ENCODE assay signal across 7 cellular contexts in genomic region chr3:15108082-15108545, GRCh38. TPM values are rescaled to one million over a fixed set of nuclear protein-coding genes. Genes with fewer than 3 reads are reported as not detected.
A peak's percentile ranks its signal among the peaks of the same experiment; 100 is the strongest.
DNase-seq lines count a peak whose midpoint lies in the region; ATAC-seq and TF ChIP-seq lines count a peak whose summit lies in the region.

No MANE protein-coding gene starts in this region.

- TF ChIP-seq CTCF in GM12875 (IDR thresholded peaks at IDR 0.05; ENCODE audit: borderline replicate concordance, insufficient read depth, low read depth, low read length) (peak; percentile 94), dorsolateral prefrontal cortex (IDR thresholded peaks at IDR 0.05 in 54 of 56, conservative IDR thresholded peaks at IDR 0.05 in 2 of 56; ENCODE audit: low read depth in 1 of 56, partially characterized antibody in 56 of 56) (peak; percentile 66 to 94 (median 88))

- DNase-seq in NCI-H460 (ENCODE audit: extremely low read depth, low read depth) (peak; percentile 59), dorsolateral prefrontal cortex (peak; percentile 60 to 88 (median 74)), lung microvascular endothelial cell (ENCODE audit: low read depth in 2 of 2) (peak; percentile 83 to 88)
- DNase-seq in activated CD4-positive, alpha-beta T cell treated with anti-CD3 and anti-CD28 coated beads, Interleukin-2, amount 10 ng/mL, durations not matched to agents 7 days and 5 days = peak; percentile 77
- DNase-seq in stimulated activated CD8-positive, alpha-beta memory T cell treated with anti-CD3 and anti-CD28 coated beads, Interleukin-12 subunit alpha, Interleukin-12 subunit beta, amount 100 ng/mL, for 24 hours (ENCODE audit: extremely low read depth) = peak; percentile 36

- POLR2A ChIA-PET in activated CD4-positive, alpha-beta T cell treated with anti-CD3 and anti-CD28 coated beads, Interleukin-2, amount 10 ng/mL, durations not matched to agents 7 days and 5 days (lab: Charles Lee) = interaction anchor here (0.6 kb wide), 1 partner anchor 9 kb away, joined by 4 read pairs; the partner anchor contains the start of gene RBSN

- no peak overlapping the region for H3K4me3 ChIP-seq in GM12875 (ENCODE audit: low read depth, low read length)
- H3K4me3 ChIP-seq in dorsolateral prefrontal cortex = peak overlapping the region in 10 of 59 donors; percentile 9 to 38 (median 23)

- no peaks in the 10 kb centered on the region for H3K9me3 Mint-ChIP-seq in activated CD4-positive, alpha-beta T cell treated with anti-CD3 and anti-CD28 coated beads, Interleukin-2, amount 10 ng/mL, durations not matched to agents 7 days and 5 days

- H3K4me1 Mint-ChIP-seq in activated CD4-positive, alpha-beta T cell treated with anti-CD3 and anti-CD28 coated beads, Interleukin-2, amount 10 ng/mL, durations not matched to agents 7 days and 5 days = peaks cover 6% of the 10 kb centered on the region

- intact Hi-C loops in dorsolateral prefrontal cortex (cut with DNase I) = loop anchor here (5.0 to 10.0 kb wide), 6 partner anchors 94 to 453 kb away; partner anchors contain the start of gene CCDC174 (in 1 of the 2)

- H3K36me3 Mint-ChIP-seq in activated CD4-positive, alpha-beta T cell treated with anti-CD3 and anti-CD28 coated beads, Interleukin-2, amount 10 ng/mL, durations not matched to agents 7 days and 5 days (ENCODE audit: low read depth) = no peaks in the 10 kb centered on the region

- peak; percentile 83 for ATAC-seq in HG02852 (IDR thresholded peaks at IDR 0.05; ENCODE audit: unreplicated experiment)

- H3K27me3 ChIP-seq in dorsolateral prefrontal cortex = no peaks in the 10 kb centered on the region

- peaks cover 10% of the 10 kb centered on the region for H3K27me3 Mint-ChIP-seq in activated CD4-positive, alpha-beta T cell treated with anti-CD3 and anti-CD28 coated beads, Interleukin-2, amount 10 ng/mL, durations not matched to agents 7 days and 5 days

- H3K27ac ChIP-seq in dorsolateral prefrontal cortex = no peak overlapping the region

- no peak overlapping the region for H3K27ac Mint-ChIP-seq in activated CD4-positive, alpha-beta T cell treated with anti-CD3 and anti-CD28 coated beads, Interleukin-2, amount 10 ng/mL, durations not matched to agents 7 days and 5 days

- no peak overlapping the region for H3K4me3 Mint-ChIP-seq in activated CD4-positive, alpha-beta T cell treated with anti-CD3 and anti-CD28 coated beads, Interleukin-2, amount 10 ng/mL, durations not matched to agents 7 days and 5 days

- CTCF ChIA-PET in activated CD4-positive, alpha-beta T cell treated with anti-CD3 and anti-CD28 coated beads, Interleukin-2, amount 10 ng/mL, durations not matched to agents 7 days and 5 days (lab: Charles Lee) = interaction anchor here (0.5 to 2.9 kb wide), 13 partner anchors 9 to 490 kb away, joined by 3 to 13 read pairs (median 3); partner anchors contain the start of genes CAPN7 and RBSN

RNA-seq across cellular contexts. Expression of gene RBSN, which starts 9.2 kb away (rescaled TPM):
- total RNA-seq in NCI-H460 (2014; rRNA removed; shearing (Covaris generic)) = 15.2 and 20.7 TPM in 2 replicates
- 10.0 and 11.0 TPM in 2 replicates for polyA plus RNA-seq in NCI-H460 (2014; cell fraction: nucleus; rRNA removed)
- total RNA-seq in activated CD4-positive, alpha-beta T cell treated with anti-CD3 and anti-CD28 coated beads, Interleukin-2, amount 10 ng/mL, durations not matched to agents 7 days and 5 days = 10 to 100 TPM; 20.5 to 22.9 TPM
- total RNA-seq in dorsolateral prefrontal cortex (10 to 100 TPM; 39.4 to 74.3 (median 61.4) TPM), lung microvascular endothelial cell (13.1 and 17.7 TPM in 2 replicates)

RNA-seq across cellular contexts. Expression of gene MRPS25, which starts 43.0 kb away (rescaled TPM):
- 22.7 and 31.2 TPM in 2 replicates for total RNA-seq in NCI-H460 (2014; rRNA removed; shearing (Covaris generic))
- polyA plus RNA-seq in NCI-H460 (2014; cell fraction: nucleus; rRNA removed) = 82.7 and 91.4 TPM in 2 replicates
- 10 to 100 TPM; 49.4 to 52.9 TPM for total RNA-seq in activated CD4-positive, alpha-beta T cell treated with anti-CD3 and anti-CD28 coated beads, Interleukin-2, amount 10 ng/mL, durations not matched to agents 7 days and 5 days
- total RNA-seq in dorsolateral prefrontal cortex (100 to 1,000 TPM in 5 of 120 experiments, 10 to 100 TPM in 115; 54.3 to 115 (median 83.0) TPM), lung microvascular endothelial cell (13.7 and 20.8 TPM in 2 replicates)
